Comparison of ENCODE assay signal across 21 cellular contexts in genomic region chr1:3413975-3414710, GRCh38.
"Had no signal": no experiment of that assay in that cellular context is flagged by ENCODE, and none has a peak within 500 bp of the region (broad histone marks: within the 10 kb centered on the region; RNA-seq: fewer than 3 reads in every experiment).

No MANE protein-coding gene starts in this region.

- ATAC-seq: left lobe of liver; SK-N-SH treated with all-trans-retinoic acid at 6 μM for 48 hours; stimulated activated naive B cell treated with anti-CD40 and anti-IgM and Interleukin-4, amounts not matched to agents 10 μg/mL and 1 μg/mL and 100 μg/mL, for 72 hours; T-cell; upper lobe of right lung had no signal

- H3K27me3 ChIP-seq: upper lobe of right lung had no signal

- H3K36me3 ChIP-seq: breast epithelium, esophagus squamous epithelium, spleen, upper lobe of right lung had no signal

- DNase-seq: activated CD4-positive, alpha-beta T cell treated with anti-CD3 and anti-CD28 coated beads for 1 hour; activated CD8-positive, alpha-beta memory T cell treated with anti-CD3 and anti-CD28 coated beads for 24 hours; activated CD8-positive, alpha-beta memory T cell treated with anti-CD3 and anti-CD28 coated beads, Interleukin-2, amount 50 U/mL, for 48 hours; activated effector memory CD4-positive, alpha-beta T cell treated with Interleukin-2 at 50 U/mL for 16 hours; activated naive CD4-positive, alpha-beta T cell treated with anti-CD3 and anti-CD28 coated beads, Interleukin-2, amount 50 U/mL, for 16 hours; activated T-cell treated with anti-CD3 and anti-CD28 coated beads, Interleukin-2, amount 50 U/mL, for 48 hours; aorta; cerebellar nuclear complex; effector CD4-positive, alpha-beta T cell; esophagus squamous epithelium; hippocampal formation; midbrain; spleen; stimulated activated naive B cell treated with anti-CD40 and anti-IgM and Interleukin-4, amounts not matched to agents 10 μg/mL and 1 μg/mL and 100 μg/mL, for 72 hours; T-cell; T1000; upper lobe of right lung had no signal

- H3K4me1 ChIP-seq: breast epithelium, spleen, upper lobe of right lung had no signal

- H3K4me3 ChIP-seq: breast epithelium, esophagus squamous epithelium, spleen, thoracic aorta, upper lobe of right lung had no signal

- H3K27ac ChIP-seq: breast epithelium, spleen, thoracic aorta, upper lobe of right lung had no signal
